Comparison of ENCODE assay signal across 2 cellular contexts in the genomic region with DNA sequence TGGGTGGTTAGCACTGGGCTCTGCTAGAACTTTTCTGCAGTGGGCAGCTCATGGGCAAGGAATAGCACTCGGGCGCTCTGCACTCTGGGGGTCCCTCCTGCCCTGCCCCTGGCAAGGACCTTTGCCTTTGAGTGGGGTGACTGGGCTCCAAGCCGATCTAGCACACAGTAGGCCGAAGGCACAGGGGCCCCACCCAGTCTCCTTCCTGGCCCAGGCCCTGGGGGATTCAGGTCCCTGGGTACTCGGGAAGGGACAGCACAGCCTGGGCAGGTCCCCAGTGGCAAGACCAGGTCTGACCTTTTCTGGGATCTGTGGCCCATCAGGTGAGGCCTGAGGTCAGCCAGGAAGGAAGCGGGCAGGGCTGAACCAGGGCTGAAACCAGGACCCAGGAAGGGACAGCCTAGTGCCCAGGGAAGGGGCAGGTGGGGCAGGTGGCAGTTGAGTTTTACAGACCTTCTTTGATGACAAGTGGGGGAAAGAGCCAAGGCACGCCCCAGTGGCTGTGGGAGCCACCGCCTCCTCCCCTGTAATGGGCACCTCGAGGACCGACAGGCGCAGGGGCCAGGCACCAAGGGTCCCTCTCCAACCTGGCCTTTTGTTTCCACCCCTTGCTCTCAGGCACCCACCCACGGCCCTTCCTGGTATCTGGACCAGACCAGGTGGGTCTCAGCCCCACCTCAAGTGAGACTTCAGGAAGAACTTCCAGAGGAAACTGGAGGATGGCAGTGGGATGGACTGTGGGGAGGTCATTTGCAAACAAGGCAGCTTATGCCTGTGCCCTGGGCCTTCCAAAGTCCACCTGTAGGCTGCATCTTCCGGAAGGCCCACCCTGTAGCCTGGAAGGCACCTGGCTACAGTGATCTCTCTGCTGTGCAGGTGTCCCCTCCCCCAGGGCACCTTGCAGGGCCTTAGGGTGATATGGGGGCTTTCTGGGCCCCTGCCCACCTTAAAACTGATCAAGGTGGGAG.
TF ChIP-seq lines count a peak whose summit lies in the region.

No MANE protein-coding gene starts in this region.

TF ChIP-seq in SK-N-SH, 30 proteins besides CTCF, POLR2A, EP300 and RAD21:
- TF ChIP-seq RFX5 (IDR thresholded peaks at IDR 0.05; ENCODE audit: low read length) = no peak
- TF ChIP-seq TAF1 (IDR thresholded peaks at IDR 0.05; ENCODE audit: borderline replicate concordance, low read depth, low read length) = no peak
- TF ChIP-seq MXI1 (IDR thresholded peaks at IDR 0.05; ENCODE audit: low read depth, low read length) = no peak
- TF ChIP-seq RXRA (IDR thresholded peaks at IDR 0.05; ENCODE audit: borderline replicate concordance, low read depth) = no peak
- no peak for TF ChIP-seq YY1 (IDR thresholded peaks at IDR 0.05; ENCODE audit: low read depth)
- TF ChIP-seq GABPA (IDR thresholded peaks at IDR 0.05; ENCODE audit: low read depth) = no peak
- no peak for TF ChIP-seq FOXM1 (IDR thresholded peaks at IDR 0.05; ENCODE audit: low read depth)
- TF ChIP-seq, protein P1, sequence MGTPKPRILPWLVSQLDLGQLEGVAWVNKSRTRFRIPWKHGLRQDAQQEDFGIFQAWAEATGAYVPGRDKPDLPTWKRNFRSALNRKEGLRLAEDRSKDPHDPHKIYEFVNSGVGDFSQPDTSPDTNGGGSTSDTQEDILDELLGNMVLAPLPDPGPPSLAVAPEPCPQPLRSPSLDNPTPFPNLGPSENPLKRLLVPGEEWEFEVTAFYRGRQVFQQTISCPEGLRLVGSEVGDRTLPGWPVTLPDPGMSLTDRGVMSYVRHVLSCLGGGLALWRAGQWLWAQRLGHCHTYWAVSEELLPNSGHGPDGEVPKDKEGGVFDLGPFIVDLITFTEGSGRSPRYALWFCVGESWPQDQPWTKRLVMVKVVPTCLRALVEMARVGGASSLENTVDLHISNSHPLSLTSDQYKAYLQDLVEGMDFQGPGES (IDR thresholded peaks at IDR 0.05; ENCODE audit: low read depth, low read length) = no peak
- no peak for TF ChIP-seq POLR2AphosphoS5 (IDR thresholded peaks at IDR 0.05; ENCODE audit: low read depth, low read length)
- TF ChIP-seq NRF1 (IDR thresholded peaks at IDR 0.05; ENCODE audit: low read depth, low read length) = no peak
- no peak for TF ChIP-seq FOXJ3 (CRISPR knock-in tag; IDR thresholded peaks at IDR 0.05)

TF ChIP-seq in H1, 55 proteins besides CTCF, POLR2A, EP300 and RAD21:
- no peak for TF ChIP-seq EGR1 (IDR thresholded peaks at IDR 0.05; ENCODE audit: borderline replicate concordance, low read depth, low read length)
- TF ChIP-seq CREB1 (IDR thresholded peaks at IDR 0.05) = no peak
- peak; percentile 36 for TF ChIP-seq EZH2 (IDR thresholded peaks at IDR 0.05; ENCODE audit: low read depth, low read length, severe bottlenecking)
